In genomic region chr7:141073173-141073640, GRCh38 we compare ENCODE assay signal across 8 cellular contexts. TPM values are rescaled to one million over a fixed set of nuclear protein-coding genes. Genes with fewer than 3 reads are reported as not detected.
DNase-seq lines count a peak whose midpoint lies in the region; ATAC-seq and TF ChIP-seq lines count a peak whose summit lies in the region.

No MANE protein-coding gene starts in this region.

- intact Hi-C loops in left cardiac atrium (cut with DNase I) = loop anchor here in 1 of 2 donors (10.0 kb wide), 1 partner anchor 142 kb away; no protein-coding TSS in a partner anchor

- no peak overlapping the region for H3K27ac Mint-ChIP-seq in activated naive CD8-positive, alpha-beta T cell
- H3K27ac Mint-ChIP-seq in progenitor cell of endocrine pancreas = no peak overlapping the region

- peak; percentile 47 for DNase-seq in EH (ENCODE audit: low read depth)
- peak; percentile 8 for DNase-seq in LHCN-M2 (ENCODE audit: low read depth)
- DNase-seq in left cardiac atrium = peak; percentile 31
- peak; percentile 57 for DNase-seq in progenitor cell of endocrine pancreas (ENCODE audit: low spot score, unreplicated experiment)
- no peak for DNase-seq in NCI-H2196 (lab: John Stamatoyannopoulos, UW; ENCODE audit: unreplicated experiment)
- no peak for DNase-seq in NK-92 treated with Interleukin-12 subunit alpha and Interleukin-12 subunit beta, amount 100 ng/mL, for 24 hours (lab: John Stamatoyannopoulos, UW)

- H3K36me3 Mint-ChIP-seq in activated naive CD8-positive, alpha-beta T cell = no peaks in the 10 kb centered on the region
- no peaks in the 10 kb centered on the region for H3K36me3 Mint-ChIP-seq in progenitor cell of endocrine pancreas (ENCODE audit: insufficient read depth)

- peak; percentile 91 to 92 for ATAC-seq in left cardiac atrium
- ATAC-seq in GM19397 (IDR thresholded peaks at IDR 0.05; ENCODE audit: unreplicated experiment) = no peak

- no peaks in the 10 kb centered on the region for H3K9me3 Mint-ChIP-seq in activated naive CD8-positive, alpha-beta T cell (ENCODE audit: low read depth)
- H3K9me3 Mint-ChIP-seq in progenitor cell of endocrine pancreas (ENCODE audit: low read depth) = no peaks in the 10 kb centered on the region

- peak; percentile 22 for TF ChIP-seq CTCF in progenitor cell of endocrine pancreas (IDR thresholded peaks at IDR 0.05; ENCODE audit: unreplicated experiment)

- H3K27me3 Mint-ChIP-seq in activated naive CD8-positive, alpha-beta T cell = peaks cover 35% of the 10 kb centered on the region
- peaks cover 46% of the 10 kb centered on the region for H3K27me3 Mint-ChIP-seq in progenitor cell of endocrine pancreas

- peak overlapping the region; percentile 80 for H3K4me3 Mint-ChIP-seq in activated naive CD8-positive, alpha-beta T cell
- H3K4me3 Mint-ChIP-seq in progenitor cell of endocrine pancreas (ENCODE audit: low read depth) = peak overlapping the region; percentile 73

- H3K4me1 Mint-ChIP-seq in activated naive CD8-positive, alpha-beta T cell (ENCODE audit: low read depth) = peaks cover 21% of the 10 kb centered on the region
- H3K4me1 Mint-ChIP-seq in progenitor cell of endocrine pancreas (ENCODE audit: low read depth) = peaks cover 11% of the 10 kb centered on the region

RNA-seq across cellular contexts. Expression of gene TMEM178B, which starts 0.7 kb away (rescaled TPM):
- total RNA-seq in LHCN-M2 (2014; rRNA removed) (0.34 and 0.45 TPM in 2 replicates), left cardiac atrium (10 to 100 TPM; 24.4 to 29.9 TPM), progenitor cell of endocrine pancreas (2.3 and 2.8 TPM in 2 replicates)
- 4.7 TPM for polyA plus RNA-seq in LHCN-M2 (2012)

RNA-seq across cellular contexts. Expression of gene MRPS33, which starts 58.5 kb away (rescaled TPM):
- total RNA-seq in LHCN-M2 (2014; rRNA removed) (36.1 and 42.9 TPM in 2 replicates), left cardiac atrium (10 to 100 TPM; 78.4 to 91.3 TPM), progenitor cell of endocrine pancreas (48.5 and 49.6 TPM in 2 replicates)
- 181 TPM for polyA plus RNA-seq in LHCN-M2 (2012)

Comparison
In these comparisons a context has a peak if more than half of its experiments do, and no peak if none do; other contexts are left out.
1. DNase-seq: peak in EH (single experiment), LHCN-M2 (single experiment), left cardiac atrium (single experiment) and progenitor cell of endocrine pancreas (single experiment); none in NCI-H2196 (single experiment) and NK-92 treated with Interleukin-12 subunit alpha and Interleukin-12 subunit beta, amount 100 ng/mL, for 24 hours (single experiment).